ENCODE assay signal across 10 cellular contexts in genomic region chr17:61429274-61429673, GRCh38. TPM values are rescaled to one million over a fixed set of nuclear protein-coding genes. Genes with fewer than 3 reads are reported as not detected.
"Had no signal": no experiment of that assay in that cellular context is flagged by ENCODE, and none has a peak within 500 bp of the region (broad histone marks: within the 10 kb centered on the region; RNA-seq: fewer than 3 reads in every experiment).

No MANE protein-coding gene starts in this region.

- ATAC-seq: K562 had no signal

- DNase-seq: IMR-90, KBM-7, KG1 had no signal

- H3K4me3 ChIP-seq: K562 had no signal

- H3K27ac ChIP-seq: HL-60, KMS-11 had no signal

- H3K9ac ChIP-seq: KMS-11 had no signal

- FAIRE-seq: HTR-8/SVneo, K562 had no signal

- H3K4me2 ChIP-seq: KMS-11 had no signal

RNA-seq across cellular contexts. Expression of gene TBX4, which starts 22.9 kb away (rescaled TPM):
- total RNA-seq: HT-29, HT1080, IMR-90, K562 had no signal
- polyA plus RNA-seq: IgD-negative memory B cell, K562 had no signal

RNA-seq across cellular contexts. Expression of gene TBX2, which starts 29.6 kb away (rescaled TPM):
- polyA plus RNA-seq: IgD-negative memory B cell, K562 had no signal
